In the genomic region with DNA sequence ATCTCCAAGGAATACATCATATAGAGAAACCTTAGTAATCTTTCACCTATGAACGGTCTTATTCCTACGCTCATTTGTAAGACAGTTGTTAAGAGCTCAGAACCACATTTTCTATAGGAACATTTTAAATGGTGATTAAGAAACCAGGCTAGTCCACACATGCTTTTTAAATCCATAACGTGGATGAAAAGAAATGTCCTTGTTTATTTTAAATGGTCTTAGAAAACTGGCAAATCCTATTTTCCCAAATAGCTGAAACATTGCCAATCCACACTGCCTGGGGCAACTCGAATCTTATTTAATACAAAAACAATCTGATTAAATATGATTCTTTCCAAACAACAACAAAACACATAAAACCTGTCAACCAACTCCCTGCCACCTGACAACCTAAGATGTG, we compare ENCODE assay signal across 1 cellular context.
TF ChIP-seq lines count a peak whose summit lies in the region.

No MANE protein-coding gene starts in this region.

TF ChIP-seq in WTC11, 78 proteins besides CTCF, POLR2A, EP300 and RAD21 (continued from another document):
- TF ChIP-seq, protein P1, sequence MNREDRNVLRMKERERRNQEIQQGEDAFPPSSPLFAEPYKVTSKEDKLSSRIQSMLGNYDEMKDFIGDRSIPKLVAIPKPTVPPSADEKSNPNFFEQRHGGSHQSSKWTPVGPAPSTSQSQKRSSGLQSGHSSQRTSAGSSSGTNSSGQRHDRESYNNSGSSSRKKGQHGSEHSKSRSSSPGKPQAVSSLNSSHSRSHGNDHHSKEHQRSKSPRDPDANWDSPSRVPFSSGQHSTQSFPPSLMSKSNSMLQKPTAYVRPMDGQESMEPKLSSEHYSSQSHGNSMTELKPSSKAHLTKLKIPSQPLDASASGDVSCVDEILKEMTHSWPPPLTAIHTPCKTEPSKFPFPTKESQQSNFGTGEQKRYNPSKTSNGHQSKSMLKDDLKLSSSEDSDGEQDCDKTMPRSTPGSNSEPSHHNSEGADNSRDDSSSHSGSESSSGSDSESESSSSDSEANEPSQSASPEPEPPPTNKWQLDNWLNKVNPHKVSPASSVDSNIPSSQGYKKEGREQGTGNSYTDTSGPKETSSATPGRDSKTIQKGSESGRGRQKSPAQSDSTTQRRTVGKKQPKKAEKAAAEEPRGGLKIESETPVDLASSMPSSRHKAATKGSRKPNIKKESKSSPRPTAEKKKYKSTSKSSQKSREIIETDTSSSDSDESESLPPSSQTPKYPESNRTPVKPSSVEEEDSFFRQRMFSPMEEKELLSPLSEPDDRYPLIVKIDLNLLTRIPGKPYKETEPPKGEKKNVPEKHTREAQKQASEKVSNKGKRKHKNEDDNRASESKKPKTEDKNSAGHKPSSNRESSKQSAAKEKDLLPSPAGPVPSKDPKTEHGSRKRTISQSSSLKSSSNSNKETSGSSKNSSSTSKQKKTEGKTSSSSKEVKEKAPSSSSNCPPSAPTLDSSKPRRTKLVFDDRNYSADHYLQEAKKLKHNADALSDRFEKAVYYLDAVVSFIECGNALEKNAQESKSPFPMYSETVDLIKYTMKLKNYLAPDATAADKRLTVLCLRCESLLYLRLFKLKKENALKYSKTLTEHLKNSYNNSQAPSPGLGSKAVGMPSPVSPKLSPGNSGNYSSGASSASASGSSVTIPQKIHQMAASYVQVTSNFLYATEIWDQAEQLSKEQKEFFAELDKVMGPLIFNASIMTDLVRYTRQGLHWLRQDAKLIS (CRISPR knock-in tag; IDR thresholded peaks at IDR 0.05; ENCODE audit: borderline replicate concordance): no peak
- TF ChIP-seq, protein P2, sequence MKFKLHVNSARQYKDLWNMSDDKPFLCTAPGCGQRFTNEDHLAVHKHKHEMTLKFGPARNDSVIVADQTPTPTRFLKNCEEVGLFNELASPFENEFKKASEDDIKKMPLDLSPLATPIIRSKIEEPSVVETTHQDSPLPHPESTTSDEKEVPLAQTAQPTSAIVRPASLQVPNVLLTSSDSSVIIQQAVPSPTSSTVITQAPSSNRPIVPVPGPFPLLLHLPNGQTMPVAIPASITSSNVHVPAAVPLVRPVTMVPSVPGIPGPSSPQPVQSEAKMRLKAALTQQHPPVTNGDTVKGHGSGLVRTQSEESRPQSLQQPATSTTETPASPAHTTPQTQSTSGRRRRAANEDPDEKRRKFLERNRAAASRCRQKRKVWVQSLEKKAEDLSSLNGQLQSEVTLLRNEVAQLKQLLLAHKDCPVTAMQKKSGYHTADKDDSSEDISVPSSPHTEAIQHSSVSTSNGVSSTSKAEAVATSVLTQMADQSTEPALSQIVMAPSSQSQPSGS (CRISPR knock-in tag; IDR thresholded peaks at IDR 0.05; ENCODE audit: borderline replicate concordance, low read depth): no peak
- no peak for TF ChIP-seq SMAD4 (CRISPR knock-in tag; IDR thresholded peaks at IDR 0.05)
